In genomic region chr4:1008840-1009646, GRCh38 we compare ENCODE assay signal across 1 cellular context.
A peak's percentile ranks its signal among the peaks of the same experiment; 100 is the strongest.
TF ChIP-seq lines count a peak whose summit lies in the region.

No MANE protein-coding gene starts in this region.

TF ChIP-seq in K562, 482 proteins besides CTCF, POLR2A, EP300 and RAD21 (continues in another document):
- no peak for TF ChIP-seq RUNX1 (IDR thresholded peaks at IDR 0.05; ENCODE audit: low read depth)
- TF ChIP-seq PHB (CRISPR knock-in tag; IDR thresholded peaks at IDR 0.05), result no peak
- TF ChIP-seq ZNF146 (CRISPR knock-in tag; IDR thresholded peaks at IDR 0.05; ENCODE audit: unreplicated experiment), result no peak
- TF ChIP-seq LCOR (CRISPR knock-in tag; IDR thresholded peaks at IDR 0.05), result no peak
- no peak for TF ChIP-seq NFRKB (IDR thresholded peaks at IDR 0.05; ENCODE audit: low read depth)
- no peak for TF ChIP-seq XRCC3 (IDR thresholded peaks at IDR 0.05)
- TF ChIP-seq ZNF699 (CRISPR knock-in tag; IDR thresholded peaks at IDR 0.05; ENCODE audit: insufficient replicate concordance), result no peak
- TF ChIP-seq PHF8 (IDR thresholded peaks at IDR 0.05; ENCODE audit: borderline replicate concordance, low read length), result peak; percentile 25; the same call in 1 of the 2 replicates
- TF ChIP-seq, protein P1, sequence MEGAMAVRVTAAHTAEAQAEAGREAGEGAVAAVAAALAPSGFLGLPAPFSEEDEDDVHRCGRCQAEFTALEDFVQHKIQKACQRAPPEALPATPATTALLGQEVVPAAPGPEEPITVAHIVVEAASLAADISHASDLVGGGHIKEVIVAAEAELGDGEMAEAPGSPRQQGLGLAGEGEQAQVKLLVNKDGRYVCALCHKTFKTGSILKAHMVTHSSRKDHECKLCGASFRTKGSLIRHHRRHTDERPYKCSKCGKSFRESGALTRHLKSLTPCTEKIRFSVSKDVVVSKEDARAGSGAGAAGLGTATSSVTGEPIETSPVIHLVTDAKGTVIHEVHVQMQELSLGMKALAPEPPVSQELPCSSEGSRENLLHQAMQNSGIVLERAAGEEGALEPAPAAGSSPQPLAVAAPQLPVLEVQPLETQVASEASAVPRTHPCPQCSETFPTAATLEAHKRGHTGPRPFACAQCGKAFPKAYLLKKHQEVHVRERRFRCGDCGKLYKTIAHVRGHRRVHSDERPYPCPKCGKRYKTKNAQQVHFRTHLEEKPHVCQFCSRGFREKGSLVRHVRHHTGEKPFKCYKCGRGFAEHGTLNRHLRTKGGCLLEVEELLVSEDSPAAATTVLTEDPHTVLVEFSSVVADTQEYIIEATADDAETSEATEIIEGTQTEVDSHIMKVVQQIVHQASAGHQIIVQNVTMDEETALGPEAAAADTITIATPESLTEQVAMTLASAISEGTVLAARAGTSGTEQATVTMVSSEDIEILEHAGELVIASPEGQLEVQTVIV (CRISPR knock-in tag; IDR thresholded peaks at IDR 0.05; ENCODE audit: borderline replicate concordance), result no peak
- no peak for TF ChIP-seq HIVEP1 (CRISPR knock-in tag; IDR thresholded peaks at IDR 0.05)
- TF ChIP-seq ZNF449 (CRISPR knock-in tag; IDR thresholded peaks at IDR 0.05), result no peak
- no peak for TF ChIP-seq RHOXF2B (CRISPR knock-in tag; conservative IDR thresholded peaks at IDR 0.05)
- TF ChIP-seq TSHZ1 (CRISPR knock-in tag; IDR thresholded peaks at IDR 0.05), result no peak
- TF ChIP-seq GTF2F1 (IDR thresholded peaks at IDR 0.05; ENCODE audit: low read depth, low read length), result no peak
- TF ChIP-seq, protein P2, sequence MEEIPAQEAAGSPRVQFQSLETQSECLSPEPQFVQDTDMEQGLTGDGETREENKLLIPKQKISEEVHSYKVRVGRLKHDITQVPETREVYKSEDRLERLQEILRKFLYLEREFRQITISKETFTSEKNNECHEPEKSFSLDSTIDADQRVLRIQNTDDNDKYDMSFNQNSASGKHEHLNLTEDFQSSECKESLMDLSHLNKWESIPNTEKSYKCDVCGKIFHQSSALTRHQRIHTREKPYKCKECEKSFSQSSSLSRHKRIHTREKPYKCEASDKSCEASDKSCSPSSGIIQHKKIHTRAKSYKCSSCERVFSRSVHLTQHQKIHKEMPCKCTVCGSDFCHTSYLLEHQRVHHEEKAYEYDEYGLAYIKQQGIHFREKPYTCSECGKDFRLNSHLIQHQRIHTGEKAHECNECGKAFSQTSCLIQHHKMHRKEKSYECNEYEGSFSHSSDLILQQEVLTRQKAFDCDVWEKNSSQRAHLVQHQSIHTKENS (CRISPR knock-in tag; IDR thresholded peaks at IDR 0.05), result no peak
- no peak for TF ChIP-seq YY1 (IDR thresholded peaks at IDR 0.05; ENCODE audit: borderline replicate concordance in 1 of 3, control insufficient read depth in 1 of 3, extremely low read depth in 1 of 3, insufficient read depth in 3 of 3, insufficient read length in 1 of 3, insufficient replicate concordance in 2 of 3, low read depth in 1 of 3, low read length in 2 of 3)
- TF ChIP-seq, protein P3, sequence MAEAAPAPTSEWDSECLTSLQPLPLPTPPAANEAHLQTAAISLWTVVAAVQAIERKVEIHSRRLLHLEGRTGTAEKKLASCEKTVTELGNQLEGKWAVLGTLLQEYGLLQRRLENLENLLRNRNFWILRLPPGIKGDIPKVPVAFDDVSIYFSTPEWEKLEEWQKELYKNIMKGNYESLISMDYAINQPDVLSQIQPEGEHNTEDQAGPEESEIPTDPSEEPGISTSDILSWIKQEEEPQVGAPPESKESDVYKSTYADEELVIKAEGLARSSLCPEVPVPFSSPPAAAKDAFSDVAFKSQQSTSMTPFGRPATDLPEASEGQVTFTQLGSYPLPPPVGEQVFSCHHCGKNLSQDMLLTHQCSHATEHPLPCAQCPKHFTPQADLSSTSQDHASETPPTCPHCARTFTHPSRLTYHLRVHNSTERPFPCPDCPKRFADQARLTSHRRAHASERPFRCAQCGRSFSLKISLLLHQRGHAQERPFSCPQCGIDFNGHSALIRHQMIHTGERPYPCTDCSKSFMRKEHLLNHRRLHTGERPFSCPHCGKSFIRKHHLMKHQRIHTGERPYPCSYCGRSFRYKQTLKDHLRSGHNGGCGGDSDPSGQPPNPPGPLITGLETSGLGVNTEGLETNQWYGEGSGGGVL (CRISPR knock-in tag; IDR thresholded peaks at IDR 0.05), result no peak
- TF ChIP-seq CTBP1 (IDR thresholded peaks at IDR 0.05; ENCODE audit: borderline replicate concordance), result 0 out of 2 replicates have a peak, but pooled peaks have one; percentile 25
- TF ChIP-seq, protein P4, sequence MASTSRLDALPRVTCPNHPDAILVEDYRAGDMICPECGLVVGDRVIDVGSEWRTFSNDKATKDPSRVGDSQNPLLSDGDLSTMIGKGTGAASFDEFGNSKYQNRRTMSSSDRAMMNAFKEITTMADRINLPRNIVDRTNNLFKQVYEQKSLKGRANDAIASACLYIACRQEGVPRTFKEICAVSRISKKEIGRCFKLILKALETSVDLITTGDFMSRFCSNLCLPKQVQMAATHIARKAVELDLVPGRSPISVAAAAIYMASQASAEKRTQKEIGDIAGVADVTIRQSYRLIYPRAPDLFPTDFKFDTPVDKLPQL (IDR thresholded peaks at IDR 0.05; ENCODE audit: extremely low read depth, insufficient read length), result no peak
- no peak for TF ChIP-seq EHMT2 (IDR thresholded peaks at IDR 0.05)
- TF ChIP-seq MBD1 (CRISPR knock-in tag; IDR thresholded peaks at IDR 0.05), result no peak
- TF ChIP-seq, protein P5, sequence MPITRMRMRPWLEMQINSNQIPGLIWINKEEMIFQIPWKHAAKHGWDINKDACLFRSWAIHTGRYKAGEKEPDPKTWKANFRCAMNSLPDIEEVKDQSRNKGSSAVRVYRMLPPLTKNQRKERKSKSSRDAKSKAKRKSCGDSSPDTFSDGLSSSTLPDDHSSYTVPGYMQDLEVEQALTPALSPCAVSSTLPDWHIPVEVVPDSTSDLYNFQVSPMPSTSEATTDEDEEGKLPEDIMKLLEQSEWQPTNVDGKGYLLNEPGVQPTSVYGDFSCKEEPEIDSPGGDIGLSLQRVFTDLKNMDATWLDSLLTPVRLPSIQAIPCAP (CRISPR knock-in tag; IDR thresholded peaks at IDR 0.05; ENCODE audit: borderline replicate concordance), result no peak
- TF ChIP-seq TFAM (CRISPR knock-in tag; conservative IDR thresholded peaks at IDR 0.05), result no peak
- 0 out of 2 replicates have a peak, but pooled peaks have one; percentile 22 for TF ChIP-seq TFAP4 (CRISPR knock-in tag; IDR thresholded peaks at IDR 0.05; ENCODE audit: borderline replicate concordance)
- no peak for TF ChIP-seq MCM2 (IDR thresholded peaks at IDR 0.05; ENCODE audit: low read depth)
- TF ChIP-seq, protein P6, sequence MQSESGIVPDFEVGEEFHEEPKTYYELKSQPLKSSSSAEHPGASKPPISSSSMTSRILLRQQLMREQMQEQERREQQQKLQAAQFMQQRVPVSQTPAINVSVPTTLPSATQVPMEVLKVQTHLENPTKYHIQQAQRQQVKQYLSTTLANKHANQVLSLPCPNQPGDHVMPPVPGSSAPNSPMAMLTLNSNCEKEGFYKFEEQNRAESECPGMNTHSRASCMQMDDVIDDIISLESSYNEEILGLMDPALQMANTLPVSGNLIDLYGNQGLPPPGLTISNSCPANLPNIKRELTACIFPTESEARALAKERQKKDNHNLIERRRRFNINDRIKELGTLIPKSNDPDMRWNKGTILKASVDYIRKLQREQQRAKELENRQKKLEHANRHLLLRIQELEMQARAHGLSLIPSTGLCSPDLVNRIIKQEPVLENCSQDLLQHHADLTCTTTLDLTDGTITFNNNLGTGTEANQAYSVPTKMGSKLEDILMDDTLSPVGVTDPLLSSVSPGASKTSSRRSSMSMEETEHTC (IDR thresholded peaks at IDR 0.05), result no peak
- peak; percentile 90 for TF ChIP-seq ZFP36 (IDR thresholded peaks at IDR 0.05; ENCODE audit: low read depth, low read length, partially characterized antibody)
- 0 out of 2 replicates have a peak, but pooled peaks have one; percentile 37 for TF ChIP-seq HDGF (IDR thresholded peaks at IDR 0.05)
- 0 out of 4 replicates have a peak, but pooled peaks of 1 of the 2 experiments have one; percentile 20 for TF ChIP-seq MAZ (CRISPR knock-in tag; conservative IDR thresholded peaks at IDR 0.05 in 1 of 2, IDR thresholded peaks at IDR 0.05 in 1 of 2)
- no peak for TF ChIP-seq ELF2 (CRISPR knock-in tag; IDR thresholded peaks at IDR 0.05)
- no peak for TF ChIP-seq NCOA4 (IDR thresholded peaks at IDR 0.05; ENCODE audit: partially characterized antibody)
- TF ChIP-seq SMARCA5 (IDR thresholded peaks at IDR 0.05), result peak; percentile 43; the same call in 1 of the 2 replicates
- no peak for TF ChIP-seq EZH2 (IDR thresholded peaks at IDR 0.05; ENCODE audit: borderline replicate concordance, low read depth, low read length)
- TF ChIP-seq CUX1 (CRISPR knock-in tag; IDR thresholded peaks at IDR 0.05), result no peak
